1 cellular context compared by ENCODE assay signal in the genomic region with DNA sequence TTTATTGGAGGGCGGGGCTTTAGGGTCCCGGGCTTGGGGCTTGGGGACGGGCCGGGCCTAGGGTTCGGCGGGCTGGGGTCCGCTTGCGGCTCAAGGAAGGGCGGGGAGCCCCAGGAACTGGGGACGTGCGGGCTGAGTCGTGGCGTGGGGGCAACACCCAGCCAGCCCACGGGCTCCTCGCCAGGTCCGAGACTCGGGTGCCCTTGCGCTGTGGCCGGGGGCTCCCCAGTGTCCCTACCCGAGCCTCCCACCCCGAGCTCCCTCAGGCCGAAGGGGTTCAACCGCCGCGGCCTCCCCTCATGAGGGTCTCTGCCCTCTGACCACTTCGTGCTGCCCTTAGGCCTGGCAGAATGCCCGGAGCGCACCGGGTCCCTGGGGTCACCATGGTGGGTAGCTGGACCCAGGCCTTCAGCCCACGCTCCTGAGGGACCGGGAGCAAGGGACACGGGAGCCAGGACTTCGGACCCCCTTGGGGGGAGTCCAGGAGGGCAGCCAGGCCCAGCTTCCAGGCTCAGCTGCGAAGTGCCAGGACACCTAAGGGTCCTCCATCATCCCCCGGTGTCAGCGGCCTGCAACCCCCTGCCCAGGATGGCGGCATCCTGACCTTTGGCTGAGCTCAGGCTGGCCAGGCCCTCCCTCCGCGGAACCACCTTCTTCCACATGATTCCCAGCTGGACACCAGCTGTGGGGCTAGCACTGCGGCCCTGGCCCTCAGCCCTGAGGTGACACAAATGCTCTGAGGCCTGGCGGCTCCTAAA.
TF ChIP-seq lines count a peak whose summit lies in the region.

No MANE protein-coding gene starts in this region.

TF ChIP-seq in HepG2, 621 proteins besides CTCF, POLR2A, EP300 and RAD21 (continued from another document and continues in another):
- TF ChIP-seq, protein P1, sequence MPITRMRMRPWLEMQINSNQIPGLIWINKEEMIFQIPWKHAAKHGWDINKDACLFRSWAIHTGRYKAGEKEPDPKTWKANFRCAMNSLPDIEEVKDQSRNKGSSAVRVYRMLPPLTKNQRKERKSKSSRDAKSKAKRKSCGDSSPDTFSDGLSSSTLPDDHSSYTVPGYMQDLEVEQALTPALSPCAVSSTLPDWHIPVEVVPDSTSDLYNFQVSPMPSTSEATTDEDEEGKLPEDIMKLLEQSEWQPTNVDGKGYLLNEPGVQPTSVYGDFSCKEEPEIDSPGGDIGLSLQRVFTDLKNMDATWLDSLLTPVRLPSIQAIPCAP (CRISPR knock-in tag; IDR thresholded peaks at IDR 0.05; ENCODE audit: low read depth): no peak
- peak; percentile 73; the same call in 1 of the 2 replicates for TF ChIP-seq ZNF607 (CRISPR knock-in tag; IDR thresholded peaks at IDR 0.05; ENCODE audit: borderline replicate concordance)
- peak; percentile 42; the same call in 1 of the 2 replicates for TF ChIP-seq ZNF333 (CRISPR knock-in tag; IDR thresholded peaks at IDR 0.05; ENCODE audit: borderline replicate concordance)
- TF ChIP-seq ZNF780A (CRISPR knock-in tag; IDR thresholded peaks at IDR 0.05): no peak
- TF ChIP-seq, protein P2, sequence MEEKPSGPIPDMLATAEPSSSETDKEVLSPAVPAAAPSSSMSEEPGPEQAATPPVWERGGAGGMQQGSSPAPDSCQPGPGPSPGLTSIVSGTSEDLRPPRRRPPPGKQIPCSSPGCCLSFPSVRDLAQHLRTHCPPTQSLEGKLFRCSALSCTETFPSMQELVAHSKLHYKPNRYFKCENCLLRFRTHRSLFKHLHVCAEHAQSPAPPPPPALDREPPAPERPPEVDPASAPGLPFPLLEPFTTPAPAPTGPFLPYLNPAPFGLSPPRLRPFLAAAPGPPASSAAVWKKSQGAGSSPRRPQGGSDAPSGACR (CRISPR knock-in tag; IDR thresholded peaks at IDR 0.05): no peak
- TF ChIP-seq, protein P3, sequence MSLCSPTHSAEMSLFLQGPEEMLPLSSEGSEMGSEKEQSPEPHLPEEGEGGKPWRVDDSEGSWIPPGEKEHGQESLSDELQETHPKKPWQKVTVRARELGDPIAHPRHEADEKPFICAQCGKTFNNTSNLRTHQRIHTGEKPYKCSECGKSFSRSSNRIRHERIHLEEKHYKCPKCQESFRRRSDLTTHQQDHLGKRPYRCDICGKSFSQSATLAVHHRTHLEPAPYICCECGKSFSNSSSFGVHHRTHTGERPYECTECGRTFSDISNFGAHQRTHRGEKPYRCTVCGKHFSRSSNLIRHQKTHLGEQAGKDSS (CRISPR knock-in tag; IDR thresholded peaks at IDR 0.05; ENCODE audit: borderline replicate concordance, low read depth): no peak; the same call in 1 of the 2 replicates
- TF ChIP-seq, protein P4, sequence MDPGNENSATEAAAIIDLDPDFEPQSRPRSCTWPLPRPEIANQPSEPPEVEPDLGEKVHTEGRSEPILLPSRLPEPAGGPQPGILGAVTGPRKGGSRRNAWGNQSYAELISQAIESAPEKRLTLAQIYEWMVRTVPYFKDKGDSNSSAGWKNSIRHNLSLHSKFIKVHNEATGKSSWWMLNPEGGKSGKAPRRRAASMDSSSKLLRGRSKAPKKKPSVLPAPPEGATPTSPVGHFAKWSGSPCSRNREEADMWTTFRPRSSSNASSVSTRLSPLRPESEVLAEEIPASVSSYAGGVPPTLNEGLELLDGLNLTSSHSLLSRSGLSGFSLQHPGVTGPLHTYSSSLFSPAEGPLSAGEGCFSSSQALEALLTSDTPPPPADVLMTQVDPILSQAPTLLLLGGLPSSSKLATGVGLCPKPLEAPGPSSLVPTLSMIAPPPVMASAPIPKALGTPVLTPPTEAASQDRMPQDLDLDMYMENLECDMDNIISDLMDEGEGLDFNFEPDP (CRISPR knock-in tag; conservative IDR thresholded peaks at IDR 0.05): no peak
- TF ChIP-seq ZNF546 (CRISPR knock-in tag; conservative IDR thresholded peaks at IDR 0.05): no peak; the same call in 1 of the 2 replicates
- 0 out of 2 replicates have a peak, but pooled peaks have one; percentile 52 for TF ChIP-seq ZNF749 (CRISPR knock-in tag; IDR thresholded peaks at IDR 0.05; ENCODE audit: borderline replicate concordance)
- no peak for TF ChIP-seq NONO (IDR thresholded peaks at IDR 0.05)
- TF ChIP-seq NONO (CRISPR knock-in tag; conservative IDR thresholded peaks at IDR 0.05): no peak; the same call in 1 of the 2 replicates
- TF ChIP-seq, protein P5, sequence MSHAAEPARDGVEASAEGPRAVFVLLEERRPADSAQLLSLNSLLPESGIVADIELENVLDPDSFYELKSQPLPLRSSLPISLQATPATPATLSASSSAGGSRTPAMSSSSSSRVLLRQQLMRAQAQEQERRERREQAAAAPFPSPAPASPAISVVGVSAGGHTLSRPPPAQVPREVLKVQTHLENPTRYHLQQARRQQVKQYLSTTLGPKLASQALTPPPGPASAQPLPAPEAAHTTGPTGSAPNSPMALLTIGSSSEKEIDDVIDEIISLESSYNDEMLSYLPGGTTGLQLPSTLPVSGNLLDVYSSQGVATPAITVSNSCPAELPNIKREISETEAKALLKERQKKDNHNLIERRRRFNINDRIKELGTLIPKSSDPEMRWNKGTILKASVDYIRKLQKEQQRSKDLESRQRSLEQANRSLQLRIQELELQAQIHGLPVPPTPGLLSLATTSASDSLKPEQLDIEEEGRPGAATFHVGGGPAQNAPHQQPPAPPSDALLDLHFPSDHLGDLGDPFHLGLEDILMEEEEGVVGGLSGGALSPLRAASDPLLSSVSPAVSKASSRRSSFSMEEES (CRISPR knock-in tag; IDR thresholded peaks at IDR 0.05): no peak; the same call in 1 of the 2 replicates
- no peak for TF ChIP-seq CREB1 (IDR thresholded peaks at IDR 0.05)
- TF ChIP-seq CREB1 (CRISPR knock-in tag; IDR thresholded peaks at IDR 0.05): no peak
- TF ChIP-seq, protein P6, sequence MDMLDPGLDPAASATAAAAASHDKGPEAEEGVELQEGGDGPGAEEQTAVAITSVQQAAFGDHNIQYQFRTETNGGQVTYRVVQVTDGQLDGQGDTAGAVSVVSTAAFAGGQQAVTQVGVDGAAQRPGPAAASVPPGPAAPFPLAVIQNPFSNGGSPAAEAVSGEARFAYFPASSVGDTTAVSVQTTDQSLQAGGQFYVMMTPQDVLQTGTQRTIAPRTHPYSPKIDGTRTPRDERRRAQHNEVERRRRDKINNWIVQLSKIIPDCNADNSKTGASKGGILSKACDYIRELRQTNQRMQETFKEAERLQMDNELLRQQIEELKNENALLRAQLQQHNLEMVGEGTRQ (IDR thresholded peaks at IDR 0.05; ENCODE audit: low read depth, low read length): no peak
- TF ChIP-seq, protein P6 (CRISPR knock-in tag; IDR thresholded peaks at IDR 0.05; ENCODE audit: borderline replicate concordance): no peak
- 0 out of 2 replicates have a peak, but pooled peaks have one; percentile 49 for TF ChIP-seq ATF7-NPFF (CRISPR knock-in tag; IDR thresholded peaks at IDR 0.05; ENCODE audit: low read depth)
- TF ChIP-seq, protein P7, sequence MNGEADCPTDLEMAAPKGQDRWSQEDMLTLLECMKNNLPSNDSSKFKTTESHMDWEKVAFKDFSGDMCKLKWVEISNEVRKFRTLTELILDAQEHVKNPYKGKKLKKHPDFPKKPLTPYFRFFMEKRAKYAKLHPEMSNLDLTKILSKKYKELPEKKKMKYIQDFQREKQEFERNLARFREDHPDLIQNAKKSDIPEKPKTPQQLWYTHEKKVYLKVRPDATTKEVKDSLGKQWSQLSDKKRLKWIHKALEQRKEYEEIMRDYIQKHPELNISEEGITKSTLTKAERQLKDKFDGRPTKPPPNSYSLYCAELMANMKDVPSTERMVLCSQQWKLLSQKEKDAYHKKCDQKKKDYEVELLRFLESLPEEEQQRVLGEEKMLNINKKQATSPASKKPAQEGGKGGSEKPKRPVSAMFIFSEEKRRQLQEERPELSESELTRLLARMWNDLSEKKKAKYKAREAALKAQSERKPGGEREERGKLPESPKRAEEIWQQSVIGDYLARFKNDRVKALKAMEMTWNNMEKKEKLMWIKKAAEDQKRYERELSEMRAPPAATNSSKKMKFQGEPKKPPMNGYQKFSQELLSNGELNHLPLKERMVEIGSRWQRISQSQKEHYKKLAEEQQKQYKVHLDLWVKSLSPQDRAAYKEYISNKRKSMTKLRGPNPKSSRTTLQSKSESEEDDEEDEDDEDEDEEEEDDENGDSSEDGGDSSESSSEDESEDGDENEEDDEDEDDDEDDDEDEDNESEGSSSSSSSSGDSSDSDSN (CRISPR knock-in tag; IDR thresholded peaks at IDR 0.05): peak; percentile 86
- no peak for TF ChIP-seq ZNF251 (CRISPR knock-in tag; IDR thresholded peaks at IDR 0.05)
- TF ChIP-seq SNAPC2 (CRISPR knock-in tag; IDR thresholded peaks at IDR 0.05): no peak
- TF ChIP-seq ZFYVE20 (CRISPR knock-in tag; IDR thresholded peaks at IDR 0.05; ENCODE audit: borderline replicate concordance, low read depth): no peak
- TF ChIP-seq, protein P8, sequence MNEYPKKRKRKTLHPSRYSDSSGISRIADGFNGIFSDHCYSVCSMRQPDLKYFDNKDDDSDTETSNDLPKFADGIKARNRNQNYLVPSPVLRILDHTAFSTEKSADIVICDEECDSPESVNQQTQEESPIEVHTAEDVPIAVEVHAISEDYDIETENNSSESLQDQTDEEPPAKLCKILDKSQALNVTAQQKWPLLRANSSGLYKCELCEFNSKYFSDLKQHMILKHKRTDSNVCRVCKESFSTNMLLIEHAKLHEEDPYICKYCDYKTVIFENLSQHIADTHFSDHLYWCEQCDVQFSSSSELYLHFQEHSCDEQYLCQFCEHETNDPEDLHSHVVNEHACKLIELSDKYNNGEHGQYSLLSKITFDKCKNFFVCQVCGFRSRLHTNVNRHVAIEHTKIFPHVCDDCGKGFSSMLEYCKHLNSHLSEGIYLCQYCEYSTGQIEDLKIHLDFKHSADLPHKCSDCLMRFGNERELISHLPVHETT (CRISPR knock-in tag; conservative IDR thresholded peaks at IDR 0.05): no peak
- no peak for TF ChIP-seq ZFP1 (CRISPR knock-in tag; IDR thresholded peaks at IDR 0.05)
- no peak for TF ChIP-seq HDAC2 (CRISPR knock-in tag; IDR thresholded peaks at IDR 0.05)
- no peak for TF ChIP-seq FOXP1 (IDR thresholded peaks at IDR 0.05)
- TF ChIP-seq FOXP1 (CRISPR knock-in tag; IDR thresholded peaks at IDR 0.05): no peak
- TF ChIP-seq ZNF3 (CRISPR knock-in tag; IDR thresholded peaks at IDR 0.05): no peak
- TF ChIP-seq YY1 (IDR thresholded peaks at IDR 0.05; ENCODE audit: insufficient read depth, insufficient replicate concordance, low read depth, low read length): peak; percentile 44
- TF ChIP-seq, protein P9, sequence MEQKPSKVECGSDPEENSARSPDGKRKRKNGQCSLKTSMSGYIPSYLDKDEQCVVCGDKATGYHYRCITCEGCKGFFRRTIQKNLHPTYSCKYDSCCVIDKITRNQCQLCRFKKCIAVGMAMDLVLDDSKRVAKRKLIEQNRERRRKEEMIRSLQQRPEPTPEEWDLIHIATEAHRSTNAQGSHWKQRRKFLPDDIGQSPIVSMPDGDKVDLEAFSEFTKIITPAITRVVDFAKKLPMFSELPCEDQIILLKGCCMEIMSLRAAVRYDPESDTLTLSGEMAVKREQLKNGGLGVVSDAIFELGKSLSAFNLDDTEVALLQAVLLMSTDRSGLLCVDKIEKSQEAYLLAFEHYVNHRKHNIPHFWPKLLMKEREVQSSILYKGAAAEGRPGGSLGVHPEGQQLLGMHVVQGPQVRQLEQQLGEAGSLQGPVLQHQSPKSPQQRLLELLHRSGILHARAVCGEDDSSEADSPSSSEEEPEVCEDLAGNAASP (CRISPR knock-in tag; IDR thresholded peaks at IDR 0.05; ENCODE audit: borderline replicate concordance): no peak
- no peak for TF ChIP-seq NKX3-1 (CRISPR knock-in tag; IDR thresholded peaks at IDR 0.05)
- TF ChIP-seq POLR2AphosphoS2 (IDR thresholded peaks at IDR 0.05; ENCODE audit: low read depth, low read length): no peak
- 0 out of 2 replicates have a peak, but pooled peaks have one; percentile 44 for TF ChIP-seq KAT8 (CRISPR knock-in tag; IDR thresholded peaks at IDR 0.05)
- no peak for TF ChIP-seq SMARCC2 (IDR thresholded peaks at IDR 0.05)
- no peak for TF ChIP-seq HNRNPLL (IDR thresholded peaks at IDR 0.05; ENCODE audit: low read depth, low read length, poor library complexity, severe bottlenecking)
- no peak for TF ChIP-seq MAFG (CRISPR knock-in tag; IDR thresholded peaks at IDR 0.05)
- no peak for TF ChIP-seq TMF1 (CRISPR knock-in tag; IDR thresholded peaks at IDR 0.05; ENCODE audit: low read depth)
- TF ChIP-seq TCF7L2 (IDR thresholded peaks at IDR 0.05; ENCODE audit: low read depth, low read length): no peak
- TF ChIP-seq, protein P10, sequence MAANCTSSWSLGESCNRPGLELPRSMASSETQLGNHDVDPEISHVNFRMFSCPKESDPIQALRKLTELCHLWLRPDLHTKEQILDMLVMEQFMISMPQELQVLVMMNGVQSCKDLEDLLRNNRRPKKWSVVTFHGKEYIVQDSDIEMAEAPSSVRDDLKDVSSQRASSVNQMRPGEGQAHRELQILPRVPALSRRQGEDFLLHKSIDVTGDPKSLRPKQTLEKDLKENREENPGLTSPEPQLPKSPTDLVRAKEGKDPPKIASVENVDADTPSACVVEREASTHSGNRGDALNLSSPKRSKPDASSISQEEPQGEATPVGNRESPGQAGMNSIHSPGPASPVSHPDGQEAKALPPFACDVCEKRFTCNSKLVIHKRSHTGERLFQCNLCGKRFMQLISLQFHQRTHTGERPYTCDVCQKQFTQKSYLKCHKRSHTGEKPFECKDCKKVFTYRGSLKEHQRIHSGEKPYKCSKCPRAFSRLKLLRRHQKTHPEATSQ (CRISPR knock-in tag; IDR thresholded peaks at IDR 0.05; ENCODE audit: borderline replicate concordance): no peak
- TF ChIP-seq, protein P11, sequence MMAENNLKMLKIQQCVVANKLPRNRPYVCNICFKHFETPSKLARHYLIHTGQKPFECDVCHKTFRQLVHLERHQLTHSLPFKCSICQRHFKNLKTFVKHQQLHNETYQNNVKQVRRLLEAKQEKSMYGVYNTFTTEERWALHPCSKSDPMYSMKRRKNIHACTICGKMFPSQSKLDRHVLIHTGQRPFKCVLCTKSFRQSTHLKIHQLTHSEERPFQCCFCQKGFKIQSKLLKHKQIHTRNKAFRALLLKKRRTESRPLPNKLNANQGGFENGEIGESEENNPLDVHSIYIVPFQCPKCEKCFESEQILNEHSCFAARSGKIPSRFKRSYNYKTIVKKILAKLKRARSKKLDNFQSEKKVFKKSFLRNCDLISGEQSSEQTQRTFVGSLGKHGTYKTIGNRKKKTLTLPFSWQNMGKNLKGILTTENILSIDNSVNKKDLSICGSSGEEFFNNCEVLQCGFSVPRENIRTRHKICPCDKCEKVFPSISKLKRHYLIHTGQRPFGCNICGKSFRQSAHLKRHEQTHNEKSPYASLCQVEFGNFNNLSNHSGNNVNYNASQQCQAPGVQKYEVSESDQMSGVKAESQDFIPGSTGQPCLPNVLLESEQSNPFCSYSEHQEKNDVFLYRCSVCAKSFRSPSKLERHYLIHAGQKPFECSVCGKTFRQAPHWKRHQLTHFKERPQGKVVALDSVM (CRISPR knock-in tag; IDR thresholded peaks at IDR 0.05): no peak
